Comparison of ENCODE assay signal across 28 cellular contexts in the genomic region with DNA sequence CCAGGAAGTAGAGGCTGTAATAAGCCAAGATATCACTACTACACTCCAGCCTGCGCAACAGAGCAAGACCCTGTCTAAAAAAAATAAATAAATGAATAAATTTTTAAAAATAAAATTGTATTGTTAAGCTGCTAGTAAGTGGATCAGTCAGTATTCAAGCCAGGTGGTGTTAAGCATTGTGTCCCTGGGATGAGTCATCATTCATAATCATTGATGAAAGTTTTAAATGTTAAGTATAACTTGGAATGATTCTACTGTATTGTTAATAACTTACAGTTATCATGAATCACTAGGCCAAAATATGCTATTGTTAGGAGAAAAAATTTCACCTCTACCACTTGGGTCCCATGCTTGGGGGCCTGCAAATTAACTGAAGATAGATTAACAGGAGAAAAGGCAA.
"Had no signal": no experiment of that assay in that cellular context is flagged by ENCODE, and none has a peak within 500 bp of the region (broad histone marks: within the 10 kb centered on the region; RNA-seq: fewer than 3 reads in every experiment).

No MANE protein-coding gene starts in this region.

- FAIRE-seq: islet of Langerhans, kidney had no signal

- H3K4me3 ChIP-seq: left ventricle myocardium inferior, lung, neural progenitor cell, right atrium auricular region, right lobe of liver, smooth muscle cell, tibial nerve, uterus had no signal

- H3K9me3 Mint-ChIP-seq: immature natural killer cell; mesothelial cell of epicardium; naive B cell; natural killer cell; nephron progenitor cell; neural progenitor cell; stimulated activated memory B cell treated with anti-CD40 and anti-IgM and Interleukin-4, amounts not matched to agents 10 μg/mL and 1 μg/mL and 100 μg/mL, for 72 hours; stimulated activated naive CD8-positive, alpha-beta T cell treated with anti-CD3 and anti-CD28 coated beads, Interleukin-15, amount 100 ng/mL, for 72 hours; type B pancreatic cell had no signal

- H3K27ac ChIP-seq: left ventricle myocardium inferior, neural progenitor cell, neutrophil, parathyroid adenoma, right atrium auricular region, right lobe of liver, tibial nerve, uterus had no signal

- H3K9ac ChIP-seq: neural progenitor cell, parathyroid adenoma had no signal

- DNase-seq: immature natural killer cell; kidney; left ventricle myocardium inferior; mesendoderm; naive B cell; natural killer cell; nephron progenitor cell; occipital lobe; right lobe of liver; stimulated activated CD4-positive, alpha-beta T cell treated with anti-CD3 and anti-CD28 coated beads, Interleukin-1b, Interleukin-23, amount 100 ng/mL, for 48 hours; stimulated activated CD4-positive, alpha-beta T cell treated with anti-CD3 and anti-CD28 coated beads, Interleukin-2, amount 100 ng/mL, for 48 hours; stimulated activated CD4-positive, alpha-beta T cell treated with anti-CD3 and anti-CD28 coated beads, Interleukin-4, amount 100 ng/mL, for 4 hours; stimulated activated CD8-positive, alpha-beta memory T cell treated with anti-CD3 and anti-CD28 coated beads, Interleukin-4, amount 100 ng/mL, for 48 hours; stimulated activated naive CD4-positive, alpha-beta T cell treated with Interleukin-2 at 50 U/mL for 16 hours; stimulated activated naive CD8-positive, alpha-beta T cell treated with anti-CD3 and anti-CD28 coated beads, Interleukin-15, amount 100 ng/mL, for 72 hours; substantia nigra; uterus had no signal

- H3K27me3 Mint-ChIP-seq: naive B cell; stimulated activated memory B cell treated with anti-CD40 and anti-IgM and Interleukin-4, amounts not matched to agents 10 μg/mL and 1 μg/mL and 100 μg/mL, for 72 hours; stimulated activated naive CD8-positive, alpha-beta T cell treated with anti-CD3 and anti-CD28 coated beads, Interleukin-15, amount 100 ng/mL, for 72 hours; type B pancreatic cell had no signal

- H3K4me1 Mint-ChIP-seq: immature natural killer cell; mesothelial cell of epicardium; naive B cell; natural killer cell; nephron progenitor cell; stimulated activated memory B cell treated with anti-CD40 and anti-IgM and Interleukin-4, amounts not matched to agents 10 μg/mL and 1 μg/mL and 100 μg/mL, for 72 hours; stimulated activated naive CD8-positive, alpha-beta T cell treated with anti-CD3 and anti-CD28 coated beads, Interleukin-15, amount 100 ng/mL, for 72 hours had no signal

- H3K9me3 ChIP-seq: left ventricle myocardium inferior, neutrophil, right atrium auricular region, right lobe of liver, tibial nerve, uterus had no signal

- H3K36me3 Mint-ChIP-seq: mesothelial cell of epicardium, naive B cell, natural killer cell, neural progenitor cell, type B pancreatic cell had no signal

- H3K27me3 ChIP-seq: neutrophil, right atrium auricular region, right lobe of liver, tibial nerve, uterus had no signal

- H3K4me1 ChIP-seq: left ventricle myocardium inferior, neural progenitor cell, parathyroid adenoma, right atrium auricular region, right lobe of liver, tibial nerve, uterus had no signal

- H3K4me3 Mint-ChIP-seq: immature natural killer cell; mesothelial cell of epicardium; naive B cell; natural killer cell; nephron progenitor cell; neural progenitor cell; stimulated activated memory B cell treated with anti-CD40 and anti-IgM and Interleukin-4, amounts not matched to agents 10 μg/mL and 1 μg/mL and 100 μg/mL, for 72 hours; stimulated activated naive CD8-positive, alpha-beta T cell treated with anti-CD3 and anti-CD28 coated beads, Interleukin-15, amount 100 ng/mL, for 72 hours; type B pancreatic cell had no signal

- H3K79me2 ChIP-seq: parathyroid adenoma had no signal

- H3K27ac Mint-ChIP-seq: immature natural killer cell; mesothelial cell of epicardium; naive B cell; natural killer cell; nephron progenitor cell; neural progenitor cell; stimulated activated memory B cell treated with anti-CD40 and anti-IgM and Interleukin-4, amounts not matched to agents 10 μg/mL and 1 μg/mL and 100 μg/mL, for 72 hours; stimulated activated naive CD8-positive, alpha-beta T cell treated with anti-CD3 and anti-CD28 coated beads, Interleukin-15, amount 100 ng/mL, for 72 hours; type B pancreatic cell had no signal

- H3K36me3 ChIP-seq: neural progenitor cell, neutrophil, right atrium auricular region, right lobe of liver, uterus had no signal

- H3K4me2 ChIP-seq: neural progenitor cell, smooth muscle cell had no signal

- H2AFZ ChIP-seq: neural progenitor cell, parathyroid adenoma had no signal
